25 cellular contexts compared by ENCODE assay signal in genomic region chrX:109920325-109920724, GRCh38.
"Had no signal": no experiment of that assay in that cellular context is flagged by ENCODE, and none has a peak within 500 bp of the region (broad histone marks: within the 10 kb centered on the region; RNA-seq: fewer than 3 reads in every experiment).

No MANE protein-coding gene starts in this region.

- H3K9me3 Mint-ChIP-seq: activated T-helper 1 cell treated with anti-CD3 and anti-CD28 coated beads, Interleukin-12 subunit alpha, Interleukin-12 subunit beta, Interleukin-2, Interleukin-4 antibody, amounts not matched to agents 30 ng/mL and 10 ng/mL and 1 ng/mL, durations not matched to agents 14 hours and 24 hours and 36 hours; central memory CD8-positive, alpha-beta T cell; mesothelial cell of epicardium; natural killer cell; stimulated activated naive CD8-positive, alpha-beta T cell treated with anti-CD3 and anti-CD28 coated beads, Interleukin-15, amount 100 ng/mL, for 72 hours; T-helper 2 cell treated with Interferon-gamma antibody and Interleukin-4, amounts not matched to agents 5 μg/mL and 100 μg/mL, for 36 hours had no signal

- DNase-seq: activated CD4-positive, alpha-beta T cell treated with anti-CD3 and anti-CD28 coated beads, Interleukin-2, amount 50 U/mL, for 1 hour; activated CD4-positive, CD25-positive, alpha-beta regulatory T cell treated with anti-CD3 and anti-CD28 coated beads, Interleukin-2, amount 50 U/mL, for 72 hours; activated CD8-positive, alpha-beta T cell treated with anti-CD3 and anti-CD28 coated beads, Interleukin-2, amount 10 ng/mL, durations not matched to agents 7 days and 5 days; activated naive CD4-positive, alpha-beta T cell; effector memory CD4-positive, alpha-beta T cell; foreskin melanocyte; kidney glomerular epithelial cell; left ventricle myocardium inferior; natural killer cell; ovary; right lobe of liver; stimulated activated CD4-positive, alpha-beta T cell treated with anti-CD3 and anti-CD28 coated beads, Interleukin-1b, Interleukin-23, amount 100 ng/mL, for 48 hours; stimulated activated naive CD8-positive, alpha-beta T cell treated with anti-CD3 and anti-CD28 coated beads, Interleukin-15, amount 100 ng/mL, for 72 hours; transverse colon had no signal

- H3K36me3 Mint-ChIP-seq: activated naive CD8-positive, alpha-beta T cell; mesothelial cell of epicardium; natural killer cell had no signal

- H3K27ac ChIP-seq: adrenal gland, left ventricle myocardium inferior, ovary, right lobe of liver, skin epidermis, suprapubic skin, transverse colon, VCaP had no signal

- ATAC-seq: activated CD8-positive, alpha-beta T cell treated with anti-CD3 and anti-CD28 coated beads, Interleukin-2, amount 10 ng/mL, durations not matched to agents 7 days and 5 days; natural killer cell; right lobe of liver; stimulated activated naive CD8-positive, alpha-beta T cell treated with anti-CD3 and anti-CD28 coated beads, Interleukin-15, amount 100 ng/mL, for 72 hours had no signal

- H3K27me3 ChIP-seq: ovary, suprapubic skin, transverse colon had no signal

- H3K36me3 ChIP-seq: adrenal gland, left ventricle myocardium inferior, ovary, right lobe of liver, suprapubic skin, transverse colon had no signal

- H3K9me3 ChIP-seq: adrenal gland, left ventricle myocardium inferior, ovary, right lobe of liver, suprapubic skin, transverse colon had no signal

- H3K27me3 Mint-ChIP-seq: activated naive CD8-positive, alpha-beta T cell; central memory CD8-positive, alpha-beta T cell; stimulated activated naive CD8-positive, alpha-beta T cell treated with anti-CD3 and anti-CD28 coated beads, Interleukin-15, amount 100 ng/mL, for 72 hours had no signal

- H3K4me3 Mint-ChIP-seq: activated CD8-positive, alpha-beta T cell treated with anti-CD3 and anti-CD28 coated beads, Interleukin-2, amount 10 ng/mL, durations not matched to agents 7 days and 5 days; activated naive CD8-positive, alpha-beta T cell; activated T-helper 1 cell treated with anti-CD3 and anti-CD28 coated beads, Interleukin-12 subunit alpha, Interleukin-12 subunit beta, Interleukin-2, Interleukin-4 antibody, amounts not matched to agents 30 ng/mL and 10 ng/mL and 1 ng/mL, durations not matched to agents 14 hours and 24 hours and 36 hours; central memory CD8-positive, alpha-beta T cell; mesothelial cell of epicardium; natural killer cell; stimulated activated naive CD8-positive, alpha-beta T cell treated with anti-CD3 and anti-CD28 coated beads, Interleukin-15, amount 100 ng/mL, for 72 hours; T-helper 2 cell treated with Interferon-gamma antibody and Interleukin-4, amounts not matched to agents 5 μg/mL and 100 μg/mL, for 36 hours had no signal

- H3K4me3 ChIP-seq: adrenal gland, left ventricle myocardium inferior, ovary, right lobe of liver, skin epidermis, suprapubic skin, transverse colon had no signal

- H3K4me1 Mint-ChIP-seq: central memory CD8-positive, alpha-beta T cell; natural killer cell had no signal

- H3K27ac Mint-ChIP-seq: activated CD8-positive, alpha-beta T cell treated with anti-CD3 and anti-CD28 coated beads, Interleukin-2, amount 10 ng/mL, durations not matched to agents 7 days and 5 days; activated naive CD8-positive, alpha-beta T cell; activated T-helper 1 cell treated with anti-CD3 and anti-CD28 coated beads, Interleukin-12 subunit alpha, Interleukin-12 subunit beta, Interleukin-2, Interleukin-4 antibody, amounts not matched to agents 30 ng/mL and 10 ng/mL and 1 ng/mL, durations not matched to agents 14 hours and 24 hours and 36 hours; natural killer cell; stimulated activated naive CD8-positive, alpha-beta T cell treated with anti-CD3 and anti-CD28 coated beads, Interleukin-15, amount 100 ng/mL, for 72 hours; T-helper 2 cell treated with Interferon-gamma antibody and Interleukin-4, amounts not matched to agents 5 μg/mL and 100 μg/mL, for 36 hours had no signal

- FAIRE-seq: colon, urothelium cell line had no signal

- H3K4me1 ChIP-seq: adrenal gland, left ventricle myocardium inferior, right lobe of liver, suprapubic skin, transverse colon had no signal
